In genomic region chr11:122159173-122159701, GRCh38 we compare ENCODE assay signal across 9 cellular contexts. TPM values are rescaled to one million over a fixed set of nuclear protein-coding genes. Genes with fewer than 3 reads are reported as not detected.
DNase-seq lines count a peak whose midpoint lies in the region; ATAC-seq and TF ChIP-seq lines count a peak whose summit lies in the region.
"Had no signal": no experiment of that assay in that cellular context is flagged by ENCODE, and none has a peak within 500 bp of the region (broad histone marks: within the 10 kb centered on the region; RNA-seq: fewer than 3 reads in every experiment).

No MANE protein-coding gene starts in this region.

- peaks cover 3 to 79% of the 10 kb centered on the region in 2 experiments for H3K36me3 ChIP-seq in SK-N-SH (replicated peaks in 1 of 2; ENCODE audit: control insufficient read depth in 1 of 2, insufficient read depth in 2 of 2, low read length in 1 of 2)

- no peak for ATAC-seq in GM18870 (IDR thresholded peaks at IDR 0.05; ENCODE audit: unreplicated experiment)
- ATAC-seq in HG03354 (IDR thresholded peaks at IDR 0.05; ENCODE audit: poor library complexity, severe bottlenecking, unreplicated experiment) = no peak

- 42% methylated on average over 12 of the region's 12 CpGs for WGBS in SK-N-SH (ENCODE audit: low lambda C conversion rate)

- no peak overlapping the region for H2AFZ ChIP-seq in SK-N-SH (ENCODE audit: low read depth)

- peaks cover 2% of the 10 kb centered on the region for H3K9me3 Mint-ChIP-seq in glutamatergic neuron (ENCODE audit: unreplicated experiment)

- peak overlapping the region; percentile 86 to 87 for H3K27ac ChIP-seq in SK-N-SH (ENCODE audit: low read depth in 2 of 2, low read length in 1 of 2)

- peaks cover 13% of the 10 kb centered on the region for H3K4me1 Mint-ChIP-seq in glutamatergic neuron (ENCODE audit: low read depth, unreplicated experiment)

- H4K20me1 ChIP-seq in SK-N-SH (ENCODE audit: insufficient read depth) = peaks cover 97% of the 10 kb centered on the region

- no peak overlapping the region for H3K4me3 Mint-ChIP-seq in glutamatergic neuron (ENCODE audit: unreplicated experiment)

- H3K27ac Mint-ChIP-seq in glutamatergic neuron (ENCODE audit: unreplicated experiment) = no peak overlapping the region

- H3K4me1 ChIP-seq in SK-N-SH (ENCODE audit: control insufficient read depth in 1 of 2, insufficient read depth in 2 of 2, low read depth in 1 of 2, low read length in 1 of 2) = peaks cover 17 to 68% of the 10 kb centered on the region in 2 experiments; a peak in 3 of 4 replicates

- H3K27me3 ChIP-seq in SK-N-SH (ENCODE audit: insufficient read depth) = no peaks in the 10 kb centered on the region

- no peaks in the 10 kb centered on the region for H3K9me3 ChIP-seq in SK-N-SH

- H3K27me3 Mint-ChIP-seq in glutamatergic neuron (ENCODE audit: unreplicated experiment) = peaks cover 2% of the 10 kb centered on the region

- peaks cover 73% of the 10 kb centered on the region for H3F3A ChIP-seq in SK-N-SH (replicated peaks; ENCODE audit: insufficient read depth)

- TF ChIP-seq CTCF in SK-N-SH (IDR thresholded peaks at IDR 0.05) (no peak), glutamatergic neuron (IDR thresholded peaks at IDR 0.05; ENCODE audit: partially characterized antibody, unreplicated experiment) (no peak), GM10266 (IDR thresholded peaks at IDR 0.05; ENCODE audit: control insufficient read depth, insufficient read depth, low read depth, missing control alignments) (no peak)

- CTCF ChIA-PET in SK-N-SH (lab: Yijun Ruan, JAX) = interaction anchor here (1.5 kb wide), 1 partner anchor 506 kb away, joined by 3 read pairs; no protein-coding TSS in a partner anchor

- H3K79me2 ChIP-seq in SK-N-SH (ENCODE audit: insufficient read depth) = peaks cover 100% of the 10 kb centered on the region

- no peaks in the 10 kb centered on the region for H3K9me2 ChIP-seq in SK-N-SH

- H3K36me3 Mint-ChIP-seq in glutamatergic neuron (ENCODE audit: unreplicated experiment) = no peaks in the 10 kb centered on the region

- peak overlapping the region; percentile 34 for H3K9ac ChIP-seq in SK-N-SH

- no peak for TF ChIP-seq RAD21 in SK-N-SH (IDR thresholded peaks at IDR 0.05; ENCODE audit: low read length)

- peak overlapping the region; percentile 75 for H3K4me2 ChIP-seq in SK-N-SH

- peak; percentile 79 for DNase-seq in Daoy (ENCODE audit: low read depth)
- DNase-seq in SK-N-SH = peak; percentile 9
- DNase-seq in glutamatergic neuron = peak; percentile 16
- DNase-seq in renal cortical epithelial cell (ENCODE audit: low read depth) = peak; percentile 43
- DNase-seq in T-helper 1 cell = no peak
- no peak for DNase-seq in GM10266 (ENCODE audit: extremely low spot score)
- DNase-seq: amniotic stem cell had no signal

- POLR2A ChIA-PET in SK-N-SH (lab: Yijun Ruan, JAX) = no interaction called here

- no peak for TF ChIP-seq EP300 in SK-N-SH (IDR thresholded peaks at IDR 0.05; ENCODE audit: borderline replicate concordance in 1 of 2, low read depth in 1 of 2, low read length in 1 of 2)

- peak overlapping the region; percentile 18 to 43; a peak in 3 of 4 replicates for H3K4me3 ChIP-seq in SK-N-SH (ENCODE audit: low read depth in 2 of 2, low read length in 1 of 2)

TF ChIP-seq in SK-N-SH, 30 proteins besides CTCF, POLR2A, EP300 and RAD21:
- TF ChIP-seq NFIC (IDR thresholded peaks at IDR 0.05; ENCODE audit: borderline replicate concordance) = 0 out of 2 replicates have a peak, but pooled peaks have one; percentile 20
- no peak for TF ChIP-seq SMC3 (IDR thresholded peaks at IDR 0.05; ENCODE audit: low read depth, low read length)
- TF ChIP-seq GATA2 (CRISPR knock-in tag; IDR thresholded peaks at IDR 0.05) = peak; percentile 25; the same call in 1 of the 2 replicates

RNA-seq across cellular contexts. Expression of gene BLID, which starts 43.2 kb away (rescaled TPM):
- total RNA-seq in Daoy (2014; rRNA removed; shearing (Covaris generic)) = 0.34 TPM in 1 of 2 replicates, not detected in the other
- polyA plus RNA-seq in SK-N-SH (2012; rRNA removed) = 0.18 TPM in 1 of 2 replicates, not detected in the other
- not detected in 2 replicates for polyA plus RNA-seq in SK-N-SH (2012; cell fraction: cytosol; rRNA removed)
- polyA plus RNA-seq in SK-N-SH (2012; cell fraction: nucleus; rRNA removed) = 0.27 and 1.1 TPM in 2 replicates
- total RNA-seq in glutamatergic neuron (ENCODE audit: unreplicated experiment) = not detected
- total RNA-seq in renal cortical epithelial cell = not detected in 2 replicates

Comparison
In these comparisons a context has a peak if more than half of its experiments do, and no peak if none do; other contexts are left out.
1. DNase-seq: peak in Daoy (single experiment), SK-N-SH (single experiment), glutamatergic neuron (single experiment) and renal cortical epithelial cell (single experiment); none in T-helper 1 cell (0 of 5) and GM10266 (single experiment).